In the genomic region with DNA sequence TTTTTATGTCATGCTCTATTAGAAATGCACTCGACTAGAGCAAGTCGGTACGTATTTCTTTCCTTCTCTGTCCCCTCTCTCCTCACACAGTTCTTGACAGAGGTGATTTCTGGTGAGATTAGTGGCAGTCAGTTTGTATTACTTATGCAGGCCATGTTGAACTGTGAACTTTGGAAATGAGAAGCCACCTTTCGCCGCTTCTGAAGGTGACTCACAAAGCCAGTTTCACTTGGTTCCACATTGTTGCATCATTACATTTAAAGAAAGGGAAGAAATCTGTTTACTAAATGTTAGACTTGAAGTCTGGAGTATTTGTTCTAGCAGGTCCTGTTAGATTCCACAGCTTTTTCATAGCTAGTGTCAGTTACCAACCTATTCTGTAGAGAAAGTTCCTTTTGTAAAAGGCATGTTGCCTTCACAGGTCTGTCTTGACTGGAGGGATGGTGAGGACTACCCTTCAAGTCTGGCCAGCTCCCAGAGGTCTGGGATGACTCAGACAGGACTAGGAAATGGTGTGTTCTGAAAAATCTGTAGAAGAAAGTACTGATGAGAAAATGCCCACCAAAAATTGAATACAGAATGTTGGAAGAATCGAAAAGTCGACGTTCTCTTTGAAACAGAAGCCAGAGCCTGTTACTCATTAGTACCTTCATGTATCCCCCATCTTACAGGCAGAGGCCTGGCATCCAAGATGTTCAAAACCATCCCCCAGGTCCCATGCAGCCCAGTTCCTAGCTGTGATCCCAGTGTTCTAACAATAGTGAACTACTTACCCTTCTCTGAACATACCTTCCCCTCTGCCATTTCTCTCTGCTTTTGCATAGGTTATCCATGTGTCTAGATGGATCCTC, we compare ENCODE assay signal across 8 cellular contexts.
DNase-seq lines count a peak whose midpoint lies in the region; ATAC-seq, FAIRE-seq and TF ChIP-seq lines count a peak whose summit lies in the region.

No MANE protein-coding gene starts in this region.

- no peak overlapping the region for H3K4me3 ChIP-seq in BLaER1 treated with 17β-estradiol and CSF1 and Interleukin-3, amounts not matched to agents 10 nM and 100 nM
- H3K4me3 ChIP-seq in brain microvascular endothelial cell (ENCODE audit: low read depth, low read length) (no peak overlapping the region), pancreas (no peak overlapping the region)

- intact Hi-C loops in pancreas (cut with DNase I) = no loop called here

- ATAC-seq in GM19324 (IDR thresholded peaks at IDR 0.05; ENCODE audit: low FRiP score, unreplicated experiment) = peak; percentile 40
- ATAC-seq in HG03342 (IDR thresholded peaks at IDR 0.05; ENCODE audit: unreplicated experiment) = peak; percentile 70
- ATAC-seq in pancreas = peak; percentile 20 to 59 (median 52)

- no peaks in the 10 kb centered on the region for H3K9me3 ChIP-seq in BLaER1 treated with 17β-estradiol and CSF1 and Interleukin-3, amounts not matched to agents 10 nM and 100 nM (replicated peaks in 1 of 11)
- no peaks in the 10 kb centered on the region for H3K9me3 ChIP-seq in pancreas

- H3K4me1 ChIP-seq in BLaER1 treated with 17β-estradiol and CSF1 and Interleukin-3, amounts not matched to agents 10 nM and 100 nM = peaks cover 14 to 46% (median 34%) of the 10 kb centered on the region in 10 experiments
- peaks cover 17 to 34% (median 20%) of the 10 kb centered on the region in 3 donors for H3K4me1 ChIP-seq in pancreas

- in situ Hi-C loops in brain microvascular endothelial cell (cut with HindIII; ENCODE audit: low pct_ligation_motif_present, low sequenced_read_pairs) = no loop called here

- peak overlapping the region in 1 of 11 experiments; percentile 40; a peak in 2 of 22 replicates for H3K27ac ChIP-seq in BLaER1 treated with 17β-estradiol and CSF1 and Interleukin-3, amounts not matched to agents 10 nM and 100 nM
- H3K27ac ChIP-seq in brain microvascular endothelial cell = peak overlapping the region; percentile 79
- peak overlapping the region in 3 of 4 donors; percentile 37 to 79 (median 54) for H3K27ac ChIP-seq in pancreas

- no peaks in the 10 kb centered on the region for H3K36me3 ChIP-seq in BLaER1 treated with 17β-estradiol and CSF1 and Interleukin-3, amounts not matched to agents 10 nM and 100 nM
- H3K36me3 ChIP-seq in brain microvascular endothelial cell (replicated peaks) = no peaks in the 10 kb centered on the region
- H3K36me3 ChIP-seq in pancreas = no peaks in the 10 kb centered on the region

- WGBS in pancreas, 2 donors = 82 to 83% methylated on average over 8 of the region's 8 CpGs

- H3K4me2 ChIP-seq in BLaER1 treated with 17β-estradiol and CSF1 and Interleukin-3, amounts not matched to agents 10 nM and 100 nM = peak overlapping the region; percentile 22 to 61 (median 49); a peak in 21 of 22 replicates

- FAIRE-seq in pancreas (lab: Jason Lieb, UNC) = no peak

- no peak overlapping the region for H3K9ac ChIP-seq in BLaER1 treated with 17β-estradiol and CSF1 and Interleukin-3, amounts not matched to agents 10 nM and 100 nM

- H4K20me1 ChIP-seq in BLaER1 treated with 17β-estradiol and CSF1 and Interleukin-3, amounts not matched to agents 10 nM and 100 nM = no peaks in the 10 kb centered on the region

- TF ChIP-seq CTCF in brain microvascular endothelial cell (IDR thresholded peaks at IDR 0.05; ENCODE audit: low read depth, low read length, missing control alignments) (no peak), pancreas (IDR thresholded peaks at IDR 0.05) (no peak)

- H3K27me3 ChIP-seq in BLaER1 treated with 17β-estradiol and CSF1 and Interleukin-3, amounts not matched to agents 10 nM and 100 nM = no peaks in the 10 kb centered on the region; a peak in 2 of 22 replicates
- H3K27me3 ChIP-seq in brain microvascular endothelial cell (replicated peaks) (no peaks in the 10 kb centered on the region), pancreas (no peaks in the 10 kb centered on the region)

- DNase-seq in brain microvascular endothelial cell (peak; percentile 84), pancreas (peak in 1 of 6 donors; percentile 72), middle frontal gyrus (ENCODE audit: extremely low spot score, low spot score) (no peak), superior temporal gyrus (ENCODE audit: extremely low spot score) (no peak), NCI-H146 treated with DMSO at 0.1 percent for 48 hours (lab: John Stamatoyannopoulos, UW; ENCODE audit: unreplicated experiment) (no peak)
